37 cellular contexts compared by ENCODE assay signal in genomic region chr11:60847281-60847680, GRCh38. TPM values are rescaled to one million over a fixed set of nuclear protein-coding genes. Genes with fewer than 3 reads are reported as not detected.
"Had no signal": no experiment of that assay in that cellular context is flagged by ENCODE, and none has a peak within 500 bp of the region (broad histone marks: within the 10 kb centered on the region; RNA-seq: fewer than 3 reads in every experiment).

No MANE protein-coding gene starts in this region.

- ATAC-seq: activated naive CD4-positive, alpha-beta T cell treated with anti-CD3 and anti-CD28 coated beads, Interleukin-2, amount 50 U/mL, for 72 hours; activated T-cell treated with anti-CD3 and anti-CD28 coated beads, Interleukin-2, amount 50 U/mL, for 4 hours; body of pancreas; PC-3; Right ventricle myocardium inferior; SK-N-SH treated with all-trans-retinoic acid at 6 μM for 48 hours; T-cell; T-helper 17 cell had no signal

- H3K36me3 ChIP-seq: breast epithelium had no signal

- H3K27me3 ChIP-seq: adrenal gland, body of pancreas, breast epithelium, MG63, Peyer's patch had no signal

- H3K9me3 ChIP-seq: adrenal gland, body of pancreas, breast epithelium, MG63, Peyer's patch had no signal

- DNase-seq: activated B cell treated with CpG ODN at 0.5 μM for 24 hours; activated CD4-positive, alpha-beta memory T cell treated with anti-CD3 and anti-CD28 coated beads for 36 hours; activated CD4-positive, alpha-beta T cell treated with anti-CD3 and anti-CD28 coated beads for 4 hours; activated CD4-positive, alpha-beta T cell treated with anti-CD3 and anti-CD28 coated beads, Interleukin-2, amount 50 U/mL, for 1 hour; activated CD4-positive, CD25-positive, alpha-beta regulatory T cell treated with anti-CD3 and anti-CD28 coated beads, Interleukin-2, amount 50 U/mL, for 72 hours; activated CD8-positive, alpha-beta memory T cell treated with anti-CD3 and anti-CD28 coated beads, Interleukin-2, amount 50 U/mL, for 4 hours; activated gamma-delta T cell treated with Interleukin-2 at 50 U/mL for 16 hours; activated naive CD4-positive, alpha-beta T cell treated with anti-CD3 and anti-CD28 coated beads for 36 hours; activated T-cell treated with anti-CD3 and anti-CD28 coated beads for 4 hours; activated T-cell treated with anti-CD3 and anti-CD28 coated beads, Interleukin-2, amount 50 U/mL, for 4 hours; adrenal gland; body of pancreas; Karpas-422; KBM-7; MG63; NCI-H1048; NCI-H1436 treated with DMSO at 0.1 percent for 48 hours; NCI-H1694 treated with DMSO at 0.1 percent for 48 hours; NCI-H2029; NCI-H510A; NCI-H526; NCI-H748 treated with DMSO at 0.1 percent for 48 hours; NK-92 treated with Interleukin-12 subunit alpha and Interleukin-12 subunit beta, amount 100 ng/mL, for 24 hours; PC-3; Peyer's patch; SIG-M5; T-cell; T-helper 17 cell had no signal

- H3K27ac ChIP-seq: adrenal gland, body of pancreas, breast epithelium, Peyer's patch, RWPE1, VCaP had no signal

- H3K4me3 ChIP-seq: adrenal gland, body of pancreas, breast epithelium, MG63, Peyer's patch had no signal

RNA-seq across cellular contexts. Expression of gene PTGDR2, which starts 8.5 kb away (rescaled TPM):
- total RNA-seq: activated B cell treated with CpG ODN at 0.5 μM for 24 hours, PC-3, SK-MEL-5 had no signal

RNA-seq across cellular contexts. Expression of gene ZP1, which starts 20.1 kb away (rescaled TPM):
- total RNA-seq: activated B cell treated with CpG ODN at 0.5 μM for 24 hours; activated CD4-positive, alpha-beta memory T cell treated with anti-CD3 and anti-CD28 coated beads for 36 hours; activated naive CD4-positive, alpha-beta T cell treated with anti-CD3 and anti-CD28 coated beads for 36 hours; activated naive CD4-positive, alpha-beta T cell treated with anti-CD3 and anti-CD28 coated beads, Interleukin-2, amount 50 U/mL, for 72 hours; activated T-cell treated with anti-CD3 and anti-CD28 coated beads, Interleukin-2, amount 50 U/mL, for 4 hours; activated T-helper 1 cell treated with anti-CD3 and anti-CD28 coated beads, Interleukin-12 subunit alpha, Interleukin-12 subunit beta, Interleukin-2, Interleukin-4 antibody, amounts not matched to agents 30 ng/mL and 10 ng/mL and 1 ng/mL, durations not matched to agents 14 hours and 24 hours and 36 hours; body of pancreas; cardiac septum; PC-3; SK-MEL-5; T-helper 17 cell had no signal
